Comparison of ENCODE assay signal across 8 cellular contexts in the genomic region with DNA sequence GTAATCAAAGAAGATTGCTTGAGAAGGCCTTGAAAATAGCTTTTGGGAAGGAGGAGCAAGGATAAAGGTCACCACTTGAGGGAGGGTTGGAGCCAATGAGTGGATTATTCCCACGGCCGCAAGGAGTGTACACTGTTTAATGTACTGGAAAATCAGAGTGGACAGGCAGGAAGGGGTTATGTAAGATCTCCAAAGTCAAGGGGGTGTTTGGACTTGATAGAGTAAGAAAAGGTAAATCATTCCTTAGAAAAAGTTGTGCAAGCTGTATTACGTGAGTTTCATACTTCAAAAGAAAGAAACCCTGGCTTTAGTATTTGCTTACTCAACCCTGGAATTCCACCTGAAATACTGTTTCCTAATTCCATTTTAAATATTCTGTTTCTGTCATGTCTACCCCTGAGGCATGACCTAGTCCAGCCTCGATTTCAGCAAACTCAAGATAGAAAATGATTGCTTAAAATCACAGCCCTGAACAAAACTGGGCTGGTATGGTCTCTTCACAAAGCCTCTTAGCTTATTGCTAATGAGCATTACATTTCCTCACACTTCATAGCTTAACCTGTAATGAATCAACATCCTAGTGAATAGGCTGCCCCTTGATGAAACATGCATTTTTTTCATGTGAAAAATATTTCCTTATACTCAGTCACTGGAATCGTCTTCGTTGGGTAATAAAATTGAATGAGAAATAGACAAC. TPM values are rescaled to one million over a fixed set of nuclear protein-coding genes. Genes with fewer than 3 reads are reported as not detected.
A peak's percentile ranks its signal among the peaks of the same experiment; 100 is the strongest.
DNase-seq lines count a peak whose midpoint lies in the region; ATAC-seq and TF ChIP-seq lines count a peak whose summit lies in the region.

No MANE protein-coding gene starts in this region.

- H3K4me1 Mint-ChIP-seq in activated CD8-positive, alpha-beta T cell treated with anti-CD3 and anti-CD28 coated beads, Interleukin-2, amount 10 ng/mL, durations not matched to agents 7 days and 5 days (ENCODE audit: low read depth) = peaks cover 44% of the 10 kb centered on the region

- no peak for TF ChIP-seq POLR2A in stomach (IDR thresholded peaks at IDR 0.05)

- CTCF ChIA-PET in AG04449 (lab: Yijun Ruan, JAX) = interaction anchor here (0.9 to 6.0 kb wide), 8 partner anchors 11 to 81 kb away, joined by 3 to 101 read pairs (median 6); no protein-coding TSS in a partner anchor
- CTCF ChIA-PET in activated CD8-positive, alpha-beta T cell treated with anti-CD3 and anti-CD28 coated beads, Interleukin-2, amount 10 ng/mL, durations not matched to agents 7 days and 5 days (lab: Charles Lee) = interaction anchor here (0.7 to 3.6 kb wide), 9 partner anchors 11 to 81 kb away, joined by 3 to 26 read pairs (median 4); no protein-coding TSS in a partner anchor

- DNase-seq in AG04449 (ENCODE audit: low read depth, low spot score) = no peak
- DNase-seq in HAP-1 (ENCODE audit: low spot score in 2 of 2) = peak; percentile 45 to 52
- DNase-seq in activated CD8-positive, alpha-beta T cell treated with anti-CD3 and anti-CD28 coated beads, Interleukin-2, amount 10 ng/mL, durations not matched to agents 7 days and 5 days = no peak
- DNase-seq in stomach = no peak
- DNase-seq in SIG-M5 (lab: John Stamatoyannopoulos, UW) = no peak
- no peak for DNase-seq in COR-L47 (lab: John Stamatoyannopoulos, UW)
- no peak for DNase-seq in activated effector memory CD4-positive, alpha-beta T cell treated with Interleukin-2 at 50 U/mL for 16 hours

- in situ Hi-C loops in HAP-1 (cut with MboI; ENCODE audit: low sequenced_read_pairs) = no loop called here

- no peak for ATAC-seq in activated CD8-positive, alpha-beta T cell treated with anti-CD3 and anti-CD28 coated beads, Interleukin-2, amount 10 ng/mL, durations not matched to agents 7 days and 5 days

- intact Hi-C loops in stomach (cut with DNase I; ENCODE audit: low total_unique reads) = no loop called here

- H3K27me3 ChIP-seq in HAP-1 (ENCODE audit: low read depth) (no peaks in the 10 kb centered on the region), iPS-20b (ENCODE audit: insufficient read depth, low read length) (no peaks in the 10 kb centered on the region), stomach (no peaks in the 10 kb centered on the region)

- H3K9me3 Mint-ChIP-seq in activated CD8-positive, alpha-beta T cell treated with anti-CD3 and anti-CD28 coated beads, Interleukin-2, amount 10 ng/mL, durations not matched to agents 7 days and 5 days (ENCODE audit: insufficient read depth) = no peaks in the 10 kb centered on the region

- H3K27ac ChIP-seq in iPS-20b (ENCODE audit: low read length) (no peak overlapping the region), stomach (peak overlapping the region in 4 of 5 donors; percentile 52 to 86 (median 66))

- H3K4me3 Mint-ChIP-seq in activated CD8-positive, alpha-beta T cell treated with anti-CD3 and anti-CD28 coated beads, Interleukin-2, amount 10 ng/mL, durations not matched to agents 7 days and 5 days = peak overlapping the region; percentile 91

- H3K27ac Mint-ChIP-seq in activated CD8-positive, alpha-beta T cell treated with anti-CD3 and anti-CD28 coated beads, Interleukin-2, amount 10 ng/mL, durations not matched to agents 7 days and 5 days = peak overlapping the region; percentile 81

- no peaks in the 10 kb centered on the region for H3K27me3 Mint-ChIP-seq in activated CD8-positive, alpha-beta T cell treated with anti-CD3 and anti-CD28 coated beads, Interleukin-2, amount 10 ng/mL, durations not matched to agents 7 days and 5 days (ENCODE audit: low read depth)

- TF ChIP-seq EP300 in stomach (IDR thresholded peaks at IDR 0.05) = no peak

- peak overlapping the region; percentile 89; the same call in 1 of the 2 replicates for H3K9ac ChIP-seq in iPS-20b (ENCODE audit: low read depth, low read length)

- peaks cover 4% of the 10 kb centered on the region for H3K36me3 Mint-ChIP-seq in activated CD8-positive, alpha-beta T cell treated with anti-CD3 and anti-CD28 coated beads, Interleukin-2, amount 10 ng/mL, durations not matched to agents 7 days and 5 days (ENCODE audit: low read depth)

- TF ChIP-seq CTCF in AG04449 (IDR thresholded peaks at IDR 0.05; ENCODE audit: insufficient read depth, low read length, missing control alignments) = no peak
- TF ChIP-seq CTCF in stomach (IDR thresholded peaks at IDR 0.05) = no peak

- 11 to 27% (median 20%) methylated on average over 6 of the region's 6 CpGs for WGBS in stomach, 5 donors

- POLR2A ChIA-PET in AG04449 (lab: Yijun Ruan, JAX) = no interaction called here
- POLR2A ChIA-PET in activated CD8-positive, alpha-beta T cell treated with anti-CD3 and anti-CD28 coated beads, Interleukin-2, amount 10 ng/mL, durations not matched to agents 7 days and 5 days (lab: Charles Lee) = no interaction called here

- H3K9me3 ChIP-seq in HAP-1 = no peaks in the 10 kb centered on the region
- H3K9me3 ChIP-seq in iPS-20b (ENCODE audit: insufficient read depth, low read depth, low read length) = no peaks in the 10 kb centered on the region
- no peaks in the 10 kb centered on the region for H3K9me3 ChIP-seq in stomach

- H3K36me3 ChIP-seq in HAP-1 (replicated peaks) (no peaks in the 10 kb centered on the region), iPS-20b (ENCODE audit: insufficient read depth, low read depth, low read length) (no peaks in the 10 kb centered on the region), stomach (no peaks in the 10 kb centered on the region)

- H3K4me3 ChIP-seq in AG04449 (ENCODE audit: low read depth, low read length) (peak overlapping the region; percentile 70), HAP-1 (peak overlapping the region; percentile 71), iPS-20b (ENCODE audit: low read length) (peak overlapping the region; percentile 87), stomach (peak overlapping the region; percentile 54 to 84 (median 75))

- H3K4me1 ChIP-seq in HAP-1 (peaks cover 14% of the 10 kb centered on the region), iPS-20b (ENCODE audit: insufficient read depth, low read length) (peaks cover 9% of the 10 kb centered on the region; the same call in 1 of the 2 replicates), stomach (peaks cover 0 to 23% (median 11%) of the 10 kb centered on the region in 4 donors)

RNA-seq across cellular contexts. Expression of a gene that starts 1.1 kb away (rescaled TPM):
- total RNA-seq in activated CD8-positive, alpha-beta T cell treated with anti-CD3 and anti-CD28 coated beads, Interleukin-2, amount 10 ng/mL, durations not matched to agents 7 days and 5 days = 10 to 100 TPM; 10.9 to 12.1 TPM
- 10 to 100 TPM in 1 of 5 donors, 1 to 10 TPM in 4; 2.2 to 21.7 (median 5.5) TPM for total RNA-seq in stomach
- polyA plus RNA-seq in stomach = 1 to 10 TPM; 2.6 to 7.3 (median 2.6) TPM

Comparison
In these comparisons a context has a peak if more than half of its experiments do, and no peak if none do; other contexts are left out.
1. DNase-seq: peak in HAP-1 (2 of 2); none in AG04449 (single experiment), activated CD8-positive, alpha-beta T cell treated with anti-CD3 and anti-CD28 coated beads, Interleukin-2, amount 10 ng/mL, durations not matched to agents 7 days and 5 days (single experiment), stomach (single experiment), SIG-M5 (single experiment), COR-L47 (single experiment) and activated effector memory CD4-positive, alpha-beta T cell treated with Interleukin-2 at 50 U/mL for 16 hours (single experiment).
2. Peak in every context shown above with its lines, with median percentiles within 50 percentile points of each other: H3K4me3 ChIP-seq.